In the genomic region with DNA sequence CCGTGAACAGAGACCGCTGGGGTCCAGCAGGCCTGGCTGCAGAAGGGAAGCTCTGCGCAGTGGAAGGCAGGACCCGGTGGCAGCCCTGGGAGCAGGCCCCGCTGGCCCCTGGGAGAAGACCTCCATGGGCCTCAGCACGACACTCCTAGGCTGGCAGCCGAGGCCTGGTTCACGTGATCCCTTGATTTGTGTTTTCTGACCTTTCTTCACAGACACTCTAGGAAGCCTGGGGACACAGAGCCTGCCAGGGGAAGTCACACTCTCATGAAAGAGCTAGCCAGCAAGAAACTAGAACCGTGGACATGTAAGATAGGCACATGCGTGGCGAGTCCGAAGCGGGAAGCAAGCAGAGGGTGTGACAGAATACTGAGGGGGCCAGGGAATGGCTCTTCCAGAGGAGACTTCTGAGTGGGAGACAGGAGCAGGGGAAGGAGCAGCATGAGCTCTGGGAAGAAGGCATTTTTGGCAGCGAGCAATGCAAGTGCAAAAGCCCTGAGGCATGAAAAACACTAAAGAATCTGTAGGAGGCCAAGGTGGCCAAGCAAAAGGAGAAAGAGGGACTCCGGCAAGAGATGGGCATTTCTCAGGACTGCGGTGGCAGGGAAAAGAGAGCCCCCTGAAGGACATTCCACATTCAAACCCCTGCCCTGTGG, we compare ENCODE assay signal across 1 cellular context.
TF ChIP-seq lines count a peak whose summit lies in the region.

No MANE protein-coding gene starts in this region.

TF ChIP-seq in GM23338, 12 proteins besides CTCF, POLR2A, EP300 and RAD21 (continued from another document):
- TF ChIP-seq, protein P1, sequence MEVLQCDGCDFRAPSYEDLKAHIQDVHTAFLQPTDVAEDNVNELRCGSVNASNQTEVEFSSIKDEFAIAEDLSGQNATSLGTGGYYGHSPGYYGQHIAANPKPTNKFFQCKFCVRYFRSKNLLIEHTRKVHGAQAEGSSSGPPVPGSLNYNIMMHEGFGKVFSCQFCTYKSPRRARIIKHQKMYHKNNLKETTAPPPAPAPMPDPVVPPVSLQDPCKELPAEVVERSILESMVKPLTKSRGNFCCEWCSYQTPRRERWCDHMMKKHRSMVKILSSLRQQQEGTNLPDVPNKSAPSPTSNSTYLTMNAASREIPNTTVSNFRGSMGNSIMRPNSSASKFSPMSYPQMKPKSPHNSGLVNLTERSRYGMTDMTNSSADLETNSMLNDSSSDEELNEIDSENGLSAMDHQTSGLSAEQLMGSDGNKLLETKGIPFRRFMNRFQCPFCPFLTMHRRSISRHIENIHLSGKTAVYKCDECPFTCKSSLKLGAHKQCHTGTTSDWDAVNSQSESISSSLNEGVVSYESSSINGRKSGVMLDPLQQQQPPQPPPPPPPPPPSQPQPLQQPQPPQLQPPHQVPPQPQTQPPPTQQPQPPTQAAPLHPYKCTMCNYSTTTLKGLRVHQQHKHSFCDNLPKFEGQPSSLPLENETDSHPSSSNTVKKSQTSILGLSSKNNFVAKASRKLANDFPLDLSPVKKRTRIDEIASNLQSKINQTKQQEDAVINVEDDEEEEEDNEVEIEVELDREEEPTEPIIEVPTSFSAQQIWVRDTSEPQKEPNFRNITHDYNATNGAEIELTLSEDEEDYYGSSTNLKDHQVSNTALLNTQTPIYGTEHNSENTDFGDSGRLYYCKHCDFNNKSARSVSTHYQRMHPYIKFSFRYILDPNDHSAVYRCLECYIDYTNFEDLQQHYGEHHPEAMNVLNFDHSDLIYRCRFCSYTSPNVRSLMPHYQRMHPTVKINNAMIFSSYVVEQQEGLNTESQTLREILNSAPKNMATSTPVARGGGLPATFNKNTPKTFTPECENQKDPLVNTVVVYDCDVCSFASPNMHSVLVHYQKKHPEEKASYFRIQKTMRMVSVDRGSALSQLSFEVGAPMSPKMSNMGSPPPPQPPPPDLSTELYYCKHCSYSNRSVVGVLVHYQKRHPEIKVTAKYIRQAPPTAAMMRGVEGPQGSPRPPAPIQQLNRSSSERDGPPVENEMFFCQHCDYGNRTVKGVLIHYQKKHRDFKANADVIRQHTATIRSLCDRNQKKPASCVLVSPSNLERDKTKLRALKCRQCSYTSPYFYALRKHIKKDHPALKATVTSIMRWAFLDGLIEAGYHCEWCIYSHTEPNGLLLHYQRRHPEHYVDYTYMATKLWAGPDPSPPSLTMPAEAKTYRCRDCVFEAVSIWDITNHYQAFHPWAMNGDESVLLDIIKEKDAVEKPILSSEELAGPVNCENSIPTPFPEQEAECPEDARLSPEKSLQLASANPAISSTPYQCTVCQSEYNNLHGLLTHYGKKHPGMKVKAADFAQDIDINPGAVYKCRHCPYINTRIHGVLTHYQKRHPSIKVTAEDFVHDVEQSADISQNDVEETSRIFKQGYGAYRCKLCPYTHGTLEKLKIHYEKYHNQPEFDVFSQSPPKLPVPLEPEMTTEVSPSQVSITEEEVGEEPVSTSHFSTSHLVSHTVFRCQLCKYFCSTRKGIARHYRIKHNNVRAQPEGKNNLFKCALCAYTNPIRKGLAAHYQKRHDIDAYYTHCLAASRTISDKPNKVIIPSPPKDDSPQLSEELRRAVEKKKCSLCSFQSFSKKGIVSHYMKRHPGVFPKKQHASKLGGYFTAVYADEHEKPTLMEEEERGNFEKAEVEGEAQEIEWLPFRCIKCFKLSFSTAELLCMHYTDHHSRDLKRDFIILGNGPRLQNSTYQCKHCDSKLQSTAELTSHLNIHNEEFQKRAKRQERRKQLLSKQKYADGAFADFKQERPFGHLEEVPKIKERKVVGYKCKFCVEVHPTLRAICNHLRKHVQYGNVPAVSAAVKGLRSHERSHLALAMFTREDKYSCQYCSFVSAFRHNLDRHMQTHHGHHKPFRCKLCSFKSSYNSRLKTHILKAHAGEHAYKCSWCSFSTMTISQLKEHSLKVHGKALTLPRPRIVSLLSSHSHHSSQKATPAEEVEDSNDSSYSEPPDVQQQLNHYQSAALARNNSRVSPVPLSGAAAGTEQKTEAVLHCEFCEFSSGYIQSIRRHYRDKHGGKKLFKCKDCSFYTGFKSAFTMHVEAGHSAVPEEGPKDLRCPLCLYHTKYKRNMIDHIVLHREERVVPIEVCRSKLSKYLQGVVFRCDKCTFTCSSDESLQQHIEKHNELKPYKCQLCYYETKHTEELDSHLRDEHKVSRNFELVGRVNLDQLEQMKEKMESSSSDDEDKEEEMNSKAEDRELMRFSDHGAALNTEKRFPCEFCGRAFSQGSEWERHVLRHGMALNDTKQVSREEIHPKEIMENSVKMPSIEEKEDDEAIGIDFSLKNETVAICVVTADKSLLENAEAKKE (CRISPR knock-in tag; IDR thresholded peaks at IDR 0.05), result no peak
TF ChIP-seq in GM23338: peak in this region for 0.
